In the genomic region with DNA sequence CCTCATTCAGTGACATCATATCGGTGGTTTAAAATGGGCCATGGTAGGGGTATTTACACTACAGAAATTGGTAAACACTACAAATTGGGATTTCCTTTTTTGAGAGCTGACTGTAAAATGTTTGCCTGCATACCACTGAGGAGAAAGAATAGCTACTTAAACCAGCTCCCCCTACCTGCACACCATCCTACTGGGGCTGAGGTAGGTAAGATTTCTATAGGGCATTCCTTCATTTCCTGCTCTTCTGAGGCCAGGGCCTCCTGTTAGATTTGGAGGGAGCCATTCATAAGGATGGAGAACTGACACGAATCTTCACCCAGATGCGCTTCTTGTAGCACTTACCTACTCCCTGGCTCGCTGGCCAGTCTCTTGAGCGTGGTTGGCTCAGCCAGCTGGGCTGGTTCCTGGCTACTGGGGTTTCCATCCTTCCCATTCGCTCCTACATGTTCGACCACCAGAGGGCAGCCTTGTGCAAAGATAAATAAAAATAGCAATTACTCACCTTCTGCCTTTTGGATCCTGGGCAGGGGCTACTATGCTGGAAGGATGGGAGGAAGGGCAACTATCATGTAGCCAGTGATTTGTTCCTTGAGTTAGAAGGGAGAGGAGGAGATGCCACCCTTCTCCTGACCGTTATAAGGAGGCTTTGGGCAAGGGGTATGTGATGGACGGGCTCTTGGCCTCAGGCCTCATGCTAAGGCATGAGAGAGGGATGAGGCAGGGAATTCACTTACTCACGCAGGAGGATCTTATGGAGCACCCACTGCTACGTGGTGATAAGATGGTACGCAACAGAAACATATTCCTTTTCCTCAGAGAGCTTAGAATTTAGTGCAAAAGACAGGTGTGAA, we compare ENCODE assay signal across 8 cellular contexts. TPM values are rescaled to one million over a fixed set of nuclear protein-coding genes. Genes with fewer than 3 reads are reported as not detected.
DNase-seq lines count a peak whose midpoint lies in the region; ATAC-seq and TF ChIP-seq lines count a peak whose summit lies in the region.

No MANE protein-coding gene starts in this region.

- H3K4me2 ChIP-seq in SU-DHL-6 (ENCODE audit: low read depth, low read length, poor library complexity, severe bottlenecking) = no peak overlapping the region

- H3K27ac ChIP-seq in SU-DHL-6 (ENCODE audit: low read depth, low read length) = no peak overlapping the region
- no peak overlapping the region for H3K27ac ChIP-seq in upper lobe of left lung

- H3K9me3 Mint-ChIP-seq in activated naive CD8-positive, alpha-beta T cell treated with anti-CD3 and anti-CD28 coated beads for 36 hours = no peaks in the 10 kb centered on the region

- H3K27me3 Mint-ChIP-seq in activated naive CD8-positive, alpha-beta T cell treated with anti-CD3 and anti-CD28 coated beads for 36 hours = no peaks in the 10 kb centered on the region

- H2AFZ ChIP-seq in SU-DHL-6 (ENCODE audit: low read depth, low read length, severe bottlenecking) = no peak overlapping the region

- TF ChIP-seq EP300 in upper lobe of left lung (IDR thresholded peaks at IDR 0.05) = no peak

- H4K20me1 ChIP-seq in SU-DHL-6 (ENCODE audit: low read depth, low read length) = no peaks in the 10 kb centered on the region

- peaks cover 0 to 18% (median 16%) of the 10 kb centered on the region in 4 donors for H3K4me1 ChIP-seq in upper lobe of left lung

- no peaks in the 10 kb centered on the region for H3K36me3 Mint-ChIP-seq in activated naive CD8-positive, alpha-beta T cell treated with anti-CD3 and anti-CD28 coated beads for 36 hours

- no peak for TF ChIP-seq POLR2A in upper lobe of left lung (IDR thresholded peaks at IDR 0.05)

- TF ChIP-seq CTCF in SU-DHL-6 (IDR thresholded peaks at IDR 0.05; ENCODE audit: insufficient read depth, low read length, poor library complexity, severe bottlenecking) (peak; percentile 87), upper lobe of left lung (IDR thresholded peaks at IDR 0.05) (peak; percentile 77 to 91 (median 84))

- H3K4me1 Mint-ChIP-seq in activated naive CD8-positive, alpha-beta T cell treated with anti-CD3 and anti-CD28 coated beads for 36 hours = no peaks in the 10 kb centered on the region

- H3K36me3 ChIP-seq in SU-DHL-6 (ENCODE audit: low read length) (no peaks in the 10 kb centered on the region), upper lobe of left lung (no peaks in the 10 kb centered on the region)

- H3K27ac Mint-ChIP-seq in activated naive CD8-positive, alpha-beta T cell treated with anti-CD3 and anti-CD28 coated beads for 36 hours = no peak overlapping the region

- H3K9me2 ChIP-seq in SU-DHL-6 (replicated peaks; ENCODE audit: insufficient read depth, low read length) = no peaks in the 10 kb centered on the region

- no peaks in the 10 kb centered on the region for H3K27me3 ChIP-seq in SU-DHL-6 (ENCODE audit: low read length)
- no peaks in the 10 kb centered on the region for H3K27me3 ChIP-seq in upper lobe of left lung

- no peak overlapping the region for H3K4me3 Mint-ChIP-seq in activated naive CD8-positive, alpha-beta T cell treated with anti-CD3 and anti-CD28 coated beads for 36 hours

- no peaks in the 10 kb centered on the region for H3K79me2 ChIP-seq in SU-DHL-6 (ENCODE audit: insufficient read depth, low read length)

- H3K9me3 ChIP-seq in SU-DHL-6 (ENCODE audit: insufficient read depth, low read length) = no peaks in the 10 kb centered on the region
- H3K9me3 ChIP-seq in upper lobe of left lung = no peaks in the 10 kb centered on the region

- H3K4me3 ChIP-seq in SU-DHL-6 (ENCODE audit: insufficient read depth, low read length, poor library complexity, severe bottlenecking) = no peak overlapping the region
- no peak overlapping the region for H3K4me3 ChIP-seq in upper lobe of left lung

- H3F3A ChIP-seq in SU-DHL-6 (ENCODE audit: insufficient read depth) = no peaks in the 10 kb centered on the region

- peak; percentile 64 for ATAC-seq in Right ventricle myocardium superior (ENCODE audit: poor library complexity)
- peak; percentile 82 to 84 for ATAC-seq in upper lobe of left lung (ENCODE audit: low FRiP score in 2 of 2)
- ATAC-seq in GM21515 (IDR thresholded peaks at IDR 0.05; ENCODE audit: unreplicated experiment) = no peak

- peak; percentile 62 for DNase-seq in GM04504 (ENCODE audit: low read depth)
- peak; percentile 85 for DNase-seq in NCI-H128 (lab: John Stamatoyannopoulos, UW; ENCODE audit: unreplicated experiment)
- DNase-seq in activated naive CD8-positive, alpha-beta T cell treated with anti-CD3 and anti-CD28 coated beads for 36 hours = peak; percentile 60
- peak; percentile 85 for DNase-seq in Right ventricle myocardium superior
- DNase-seq in posterior vena cava (ENCODE audit: low spot score) = peak; percentile 91
- peak in 1 of 2 donors; percentile 87 for DNase-seq in upper lobe of left lung

- intact Hi-C loops in Right ventricle myocardium superior (cut with DNase I) = loop anchor here (2.0 to 10.0 kb wide), 4 partner anchors 103 to 270 kb away; a partner anchor contains a TSS
- intact Hi-C loops in posterior vena cava (cut with DNase I) = loop anchor here (5.0 to 10.0 kb wide), 4 partner anchors 53 to 198 kb away; a partner anchor contains a TSS

- no peak overlapping the region for H3K9ac ChIP-seq in SU-DHL-6 (ENCODE audit: low read length)

- 33 to 48% methylated on average over 8 to 12 of the region's 12 CpGs for WGBS in upper lobe of left lung, 2 donors

RNA-seq across cellular contexts. Expression of a gene that starts 10.7 kb away (rescaled TPM):
- not detected for total RNA-seq in activated naive CD8-positive, alpha-beta T cell treated with anti-CD3 and anti-CD28 coated beads for 36 hours
- not detected for total RNA-seq in Right ventricle myocardium superior
- total RNA-seq in posterior vena cava = not detected
- total RNA-seq in upper lobe of left lung = not detected

RNA-seq across cellular contexts. Expression of a gene that starts 29.0 kb away (rescaled TPM):
- not detected for total RNA-seq in activated naive CD8-positive, alpha-beta T cell treated with anti-CD3 and anti-CD28 coated beads for 36 hours
- total RNA-seq in Right ventricle myocardium superior (22.9 TPM), posterior vena cava (100 to 1,000 TPM; 172 to 283 TPM), upper lobe of left lung (100 to 1,000 TPM in 1 of 6 donors, 10 to 100 TPM in 5; 30.4 to 104 (median 47.3) TPM)

Comparison
In these comparisons a context has a peak if more than half of its experiments do, and no peak if none do; other contexts are left out.
1. RNA of a gene that starts 29.0 kb away (total RNA-seq): 172 to 283 TPM in posterior vena cava, 30.4 to 104 TPM in upper lobe of left lung and 22.9 TPM in Right ventricle myocardium superior (single experiment); not detected in activated naive CD8-positive, alpha-beta T cell treated with anti-CD3 and anti-CD28 coated beads for 36 hours; every median in the first group is over 10 times any median in the second.